Comparison of ENCODE assay signal across 28 cellular contexts in genomic region chr14:70594461-70594860, GRCh38. TPM values are rescaled to one million over a fixed set of nuclear protein-coding genes. Genes with fewer than 3 reads are reported as not detected.
"Had no signal": no experiment of that assay in that cellular context is flagged by ENCODE, and none has a peak within 500 bp of the region (broad histone marks: within the 10 kb centered on the region; RNA-seq: fewer than 3 reads in every experiment).

No MANE protein-coding gene starts in this region.

- H3K4me2 ChIP-seq: neural progenitor cell had no signal

- H3K27me3 ChIP-seq: neural progenitor cell, ovary, right lobe of liver, sigmoid colon, suprapubic skin, testis, tibial artery, transverse colon, upper lobe of left lung, vagina had no signal

- H2AFZ ChIP-seq: neural progenitor cell, parathyroid adenoma had no signal

- H3K36me3 ChIP-seq: ovary had no signal

- H3K4me3 ChIP-seq: neural progenitor cell, ovary, psoas muscle, right lobe of liver, sigmoid colon, suprapubic skin, testis, tibial artery, transverse colon, upper lobe of left lung, vagina had no signal

- H3K9me3 Mint-ChIP-seq: naive thymus-derived CD4-positive, alpha-beta T cell; natural killer cell; nephron; neural progenitor cell; stimulated activated effector memory CD8-positive, alpha-beta T cell treated with anti-CD3 and anti-CD28 coated beads, Interleukin-12 subunit alpha, Interleukin-12 subunit beta, amount 100 ng/mL, for 72 hours; stimulated activated naive CD8-positive, alpha-beta T cell treated with anti-CD3 and anti-CD28 coated beads, Interleukin-15, amount 100 ng/mL, for 72 hours had no signal

- ATAC-seq: naive thymus-derived CD4-positive, alpha-beta T cell; natural killer cell; psoas muscle; right cardiac atrium; right lobe of liver; stimulated activated effector memory CD8-positive, alpha-beta T cell treated with anti-CD3 and anti-CD28 coated beads, Interleukin-12 subunit alpha, Interleukin-12 subunit beta, amount 100 ng/mL, for 72 hours; stimulated activated naive CD8-positive, alpha-beta T cell treated with anti-CD3 and anti-CD28 coated beads, Interleukin-15, amount 100 ng/mL, for 72 hours; stimulated activated naive CD8-positive, alpha-beta T cell treated with anti-CD3 and anti-CD28 coated beads, Interleukin-15, Interleukin-2, amounts not matched to agents 100 U/mL and 50 U/mL, for 24 hours had no signal

- H3K27ac Mint-ChIP-seq: naive thymus-derived CD4-positive, alpha-beta T cell; natural killer cell; nephron; neural progenitor cell; progenitor cell of endocrine pancreas; stimulated activated effector memory CD8-positive, alpha-beta T cell treated with anti-CD3 and anti-CD28 coated beads, Interleukin-12 subunit alpha, Interleukin-12 subunit beta, amount 100 ng/mL, for 72 hours; stimulated activated naive CD8-positive, alpha-beta T cell treated with anti-CD3 and anti-CD28 coated beads, Interleukin-15, amount 100 ng/mL, for 72 hours had no signal

- H3K9me3 ChIP-seq: ovary, psoas muscle, right lobe of liver, sigmoid colon, suprapubic skin, testis, tibial artery, transverse colon, upper lobe of left lung, vagina had no signal

- H3K9ac ChIP-seq: neural progenitor cell, parathyroid adenoma had no signal

- H3K27me3 Mint-ChIP-seq: naive thymus-derived CD4-positive, alpha-beta T cell; progenitor cell of endocrine pancreas; stimulated activated naive CD8-positive, alpha-beta T cell treated with anti-CD3 and anti-CD28 coated beads, Interleukin-15, amount 100 ng/mL, for 72 hours had no signal

- H3K4me3 Mint-ChIP-seq: naive thymus-derived CD4-positive, alpha-beta T cell; natural killer cell; nephron; neural progenitor cell; stimulated activated effector memory CD8-positive, alpha-beta T cell treated with anti-CD3 and anti-CD28 coated beads, Interleukin-12 subunit alpha, Interleukin-12 subunit beta, amount 100 ng/mL, for 72 hours; stimulated activated naive CD8-positive, alpha-beta T cell treated with anti-CD3 and anti-CD28 coated beads, Interleukin-15, amount 100 ng/mL, for 72 hours had no signal

- H3K27ac ChIP-seq: neural progenitor cell, ovary, parathyroid adenoma, psoas muscle, right lobe of liver, sigmoid colon, suprapubic skin, testis, tibial artery, transverse colon, upper lobe of left lung, vagina had no signal

- DNase-seq: naive thymus-derived CD4-positive, alpha-beta T cell; natural killer cell; occipital lobe; ovary; psoas muscle; right cardiac atrium; right lobe of liver; sigmoid colon; small intestine; stimulated activated CD4-positive, alpha-beta T cell treated with anti-CD3 and anti-CD28 coated beads, Interleukin-15, amount 100 ng/mL, for 24 hours; stimulated activated CD4-positive, alpha-beta T cell treated with anti-CD3 and anti-CD28 coated beads, Interleukin-2, amount 100 ng/mL, for 24 hours; stimulated activated CD4-positive, alpha-beta T cell treated with anti-CD3 and anti-CD28 coated beads, Interleukin-2, amount 100 ng/mL, for 48 hours; stimulated activated CD4-positive, alpha-beta T cell treated with anti-CD3 and anti-CD28 coated beads, Interleukin-4, amount 100 ng/mL, for 24 hours; stimulated activated naive CD4-positive, alpha-beta T cell; stimulated activated naive CD8-positive, alpha-beta T cell treated with anti-CD3 and anti-CD28 coated beads, Interleukin-15, amount 100 ng/mL, for 72 hours; stimulated activated naive CD8-positive, alpha-beta T cell treated with anti-CD3 and anti-CD28 coated beads, Interleukin-15, Interleukin-2, amounts not matched to agents 100 U/mL and 50 U/mL, for 24 hours; substantia nigra; testis; tibial artery; transverse colon had no signal

- H3K36me3 Mint-ChIP-seq: neural progenitor cell had no signal

RNA-seq across cellular contexts. Expression of gene ADAM20, which starts 59.7 kb away (rescaled TPM):
- polyA plus RNA-seq: naive thymus-derived CD4-positive, alpha-beta T cell had no signal
